In the genomic region with DNA sequence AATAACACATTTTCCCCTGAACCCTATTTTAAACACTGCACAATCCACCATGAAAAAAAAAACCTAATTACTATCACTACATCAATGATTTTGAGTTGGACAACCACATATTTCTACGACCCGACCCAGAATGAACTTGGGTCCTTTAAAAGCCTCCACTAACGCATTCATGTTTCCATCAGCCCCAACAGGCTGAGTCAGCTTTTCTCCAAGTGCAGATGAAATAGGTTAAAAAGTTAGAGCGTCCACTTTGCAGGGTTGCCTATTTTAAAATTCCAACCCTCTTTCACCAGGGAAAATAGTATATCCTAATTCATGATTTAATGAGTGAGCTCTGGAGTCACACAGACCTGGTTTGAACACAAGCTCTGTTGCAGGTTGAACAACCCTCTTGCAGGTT, we compare ENCODE assay signal across 3 cellular contexts.
TF ChIP-seq lines count a peak whose summit lies in the region.

No MANE protein-coding gene starts in this region.

TF ChIP-seq in HepG2, 621 proteins besides CTCF, POLR2A, EP300 and RAD21:
- TF ChIP-seq, protein P1, sequence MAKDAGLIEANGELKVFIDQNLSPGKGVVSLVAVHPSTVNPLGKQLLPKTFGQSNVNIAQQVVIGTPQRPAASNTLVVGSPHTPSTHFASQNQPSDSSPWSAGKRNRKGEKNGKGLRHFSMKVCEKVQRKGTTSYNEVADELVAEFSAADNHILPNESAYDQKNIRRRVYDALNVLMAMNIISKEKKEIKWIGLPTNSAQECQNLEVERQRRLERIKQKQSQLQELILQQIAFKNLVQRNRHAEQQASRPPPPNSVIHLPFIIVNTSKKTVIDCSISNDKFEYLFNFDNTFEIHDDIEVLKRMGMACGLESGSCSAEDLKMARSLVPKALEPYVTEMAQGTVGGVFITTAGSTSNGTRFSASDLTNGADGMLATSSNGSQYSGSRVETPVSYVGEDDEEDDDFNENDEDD (CRISPR knock-in tag; IDR thresholded peaks at IDR 0.05; ENCODE audit: borderline replicate concordance), result no peak
- TF ChIP-seq ZNF468 (CRISPR knock-in tag; IDR thresholded peaks at IDR 0.05) (no peak), DPF2 (CRISPR knock-in tag; IDR thresholded peaks at IDR 0.05; ENCODE audit: borderline replicate concordance, low read depth) (no peak), ZMYM3 (CRISPR knock-in tag; IDR thresholded peaks at IDR 0.05) (no peak), TCF7 (IDR thresholded peaks at IDR 0.05; ENCODE audit: low read depth) (no peak), ATRX (CRISPR knock-in tag; IDR thresholded peaks at IDR 0.05; ENCODE audit: borderline replicate concordance) (no peak), MTA3 (CRISPR knock-in tag; IDR thresholded peaks at IDR 0.05) (no peak), TBL1XR1 (IDR thresholded peaks at IDR 0.05; ENCODE audit: borderline replicate concordance, low read length, partially characterized antibody) (no peak), ZNF660 (CRISPR knock-in tag; IDR thresholded peaks at IDR 0.05; ENCODE audit: borderline replicate concordance, low read depth) (no peak), MAFK (conservative IDR thresholded peaks at IDR 0.05 in 1 of 2, IDR thresholded peaks at IDR 0.05 in 1 of 2; ENCODE audit: low read length in 2 of 2) (peak; percentile 39 to 79; a peak in 2 of 4 replicates), KLF6 (CRISPR knock-in tag; IDR thresholded peaks at IDR 0.05) (no peak), KLF12 (CRISPR knock-in tag; IDR thresholded peaks at IDR 0.05; ENCODE audit: borderline replicate concordance) (no peak), MAFF (IDR thresholded peaks at IDR 0.05; ENCODE audit: low read depth, low read length) (peak; percentile 53; the same call in 1 of the 2 replicates), XBP1 (CRISPR knock-in tag; IDR thresholded peaks at IDR 0.05) (no peak)
- TF ChIP-seq, protein P2, sequence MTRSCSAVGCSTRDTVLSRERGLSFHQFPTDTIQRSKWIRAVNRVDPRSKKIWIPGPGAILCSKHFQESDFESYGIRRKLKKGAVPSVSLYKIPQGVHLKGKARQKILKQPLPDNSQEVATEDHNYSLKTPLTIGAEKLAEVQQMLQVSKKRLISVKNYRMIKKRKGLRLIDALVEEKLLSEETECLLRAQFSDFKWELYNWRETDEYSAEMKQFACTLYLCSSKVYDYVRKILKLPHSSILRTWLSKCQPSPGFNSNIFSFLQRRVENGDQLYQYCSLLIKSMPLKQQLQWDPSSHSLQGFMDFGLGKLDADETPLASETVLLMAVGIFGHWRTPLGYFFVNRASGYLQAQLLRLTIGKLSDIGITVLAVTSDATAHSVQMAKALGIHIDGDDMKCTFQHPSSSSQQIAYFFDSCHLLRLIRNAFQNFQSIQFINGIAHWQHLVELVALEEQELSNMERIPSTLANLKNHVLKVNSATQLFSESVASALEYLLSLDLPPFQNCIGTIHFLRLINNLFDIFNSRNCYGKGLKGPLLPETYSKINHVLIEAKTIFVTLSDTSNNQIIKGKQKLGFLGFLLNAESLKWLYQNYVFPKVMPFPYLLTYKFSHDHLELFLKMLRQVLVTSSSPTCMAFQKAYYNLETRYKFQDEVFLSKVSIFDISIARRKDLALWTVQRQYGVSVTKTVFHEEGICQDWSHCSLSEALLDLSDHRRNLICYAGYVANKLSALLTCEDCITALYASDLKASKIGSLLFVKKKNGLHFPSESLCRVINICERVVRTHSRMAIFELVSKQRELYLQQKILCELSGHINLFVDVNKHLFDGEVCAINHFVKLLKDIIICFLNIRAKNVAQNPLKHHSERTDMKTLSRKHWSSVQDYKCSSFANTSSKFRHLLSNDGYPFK (CRISPR knock-in tag; IDR thresholded peaks at IDR 0.05; ENCODE audit: borderline replicate concordance), result no peak
- TF ChIP-seq, protein P3, sequence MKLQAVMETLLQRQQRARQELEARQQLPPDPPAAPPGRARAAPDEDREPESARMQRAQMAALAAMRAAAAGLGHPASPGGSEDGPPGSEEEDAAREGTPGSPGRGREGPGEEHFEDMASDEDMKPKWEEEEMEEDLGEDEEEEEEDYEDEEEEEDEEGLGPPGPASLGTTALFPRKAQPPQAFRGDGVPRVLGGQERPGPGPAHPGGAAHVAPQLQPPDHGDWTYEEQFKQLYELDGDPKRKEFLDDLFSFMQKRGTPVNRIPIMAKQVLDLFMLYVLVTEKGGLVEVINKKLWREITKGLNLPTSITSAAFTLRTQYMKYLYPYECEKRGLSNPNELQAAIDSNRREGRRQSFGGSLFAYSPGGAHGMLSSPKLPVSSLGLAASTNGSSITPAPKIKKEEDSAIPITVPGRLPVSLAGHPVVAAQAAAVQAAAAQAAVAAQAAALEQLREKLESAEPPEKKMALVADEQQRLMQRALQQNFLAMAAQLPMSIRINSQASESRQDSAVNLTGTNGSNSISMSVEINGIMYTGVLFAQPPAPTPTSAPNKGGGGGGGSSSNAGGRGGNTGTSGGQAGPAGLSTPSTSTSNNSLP (IDR thresholded peaks at IDR 0.05; ENCODE audit: low read depth, low read length), result no peak

TF ChIP-seq in IMR-90, 13 proteins besides CTCF, POLR2A, EP300 and RAD21:
- TF ChIP-seq RFX5 (IDR thresholded peaks at IDR 0.05; ENCODE audit: low read depth, low read length), result no peak
- no peak for TF ChIP-seq CHD1 (IDR thresholded peaks at IDR 0.05; ENCODE audit: low read depth, low read length)
- TF ChIP-seq MAFK (IDR thresholded peaks at IDR 0.05; ENCODE audit: low read depth, low read length), result peak; percentile 60

TF ChIP-seq in H1, 55 proteins besides CTCF, POLR2A, EP300 and RAD21:
- TF ChIP-seq MAFK (IDR thresholded peaks at IDR 0.05; ENCODE audit: low read depth, low read length), result 0 out of 2 replicates have a peak, but pooled peaks have one; percentile 34
- TF ChIP-seq NANOG (IDR thresholded peaks at IDR 0.05; ENCODE audit: insufficient read depth, low read depth, low read length, poor library complexity, severe bottlenecking), result no peak
